In genomic region chr16:52498640-52499039, GRCh38 we compare ENCODE assay signal across 17 cellular contexts. TPM values are rescaled to one million over a fixed set of nuclear protein-coding genes. Genes with fewer than 3 reads are reported as not detected.
DNase-seq lines count a peak whose midpoint lies in the region; ATAC-seq, FAIRE-seq and TF ChIP-seq lines count a peak whose summit lies in the region.
"Had no signal": no experiment of that assay in that cellular context is flagged by ENCODE, and none has a peak within 500 bp of the region (broad histone marks: within the 10 kb centered on the region; RNA-seq: fewer than 3 reads in every experiment).

No MANE protein-coding gene starts in this region.

- TF ChIP-seq EP300 in HepG2 (IDR thresholded peaks at IDR 0.05; ENCODE audit: low read depth in 2 of 2, low read length in 2 of 2): no peak
- TF ChIP-seq EP300 in HepG2 (CRISPR knock-in tag; IDR thresholded peaks at IDR 0.05; ENCODE audit: borderline replicate concordance): no peak

- intact Hi-C loops in HepG2 (cut with micrococcal nuclease; ENCODE audit: unreplicated experiment) (no loop called here), right lobe of liver (cut with DNase I) (no loop called here), left colon (cut with DNase I, micrococcal nuclease) (no loop called here), upper lobe of right lung (cut with DNase I) (no loop called here)

- TF ChIP-seq POLR2A in HepG2 (IDR thresholded peaks at IDR 0.05; ENCODE audit: insufficient read depth in 1 of 2, low read depth in 2 of 2, low read length in 2 of 2) (no peak), right lobe of liver (IDR thresholded peaks at IDR 0.05) (no peak)

- CTCF ChIA-PET in HepG2 (lab: Yijun Ruan, JAX; ENCODE audit: low intra/inter-chr PET ratio, low total read pairs): no interaction called here

- FAIRE-seq in HepG2 (lab: Jason Lieb, UNC): no peak
- no peak for FAIRE-seq in astrocyte (lab: Jason Lieb, UNC)

- ATAC-seq in HepG2 (no peak), right lobe of liver (no peak), left colon (peak; percentile 66), upper lobe of right lung (peak; percentile 34)
- ATAC-seq: esophagus mucosa had no signal

- H2AFZ ChIP-seq in HepG2 (ENCODE audit: low read length) (no peak overlapping the region), astrocyte (ENCODE audit: low read depth, low read length) (peak overlapping the region; percentile 80)

- H3K4me1 ChIP-seq in HepG2 (ENCODE audit: insufficient read depth, low read length) (peaks cover 97% of the 10 kb centered on the region), right lobe of liver (peaks cover 0 to 42% (median 15%) of the 10 kb centered on the region in 4 donors), astrocyte (ENCODE audit: insufficient read depth, low read length) (peaks cover 2% of the 10 kb centered on the region), upper lobe of right lung (no peaks in the 10 kb centered on the region)

- H3K27ac Mint-ChIP-seq in astrocyte (ENCODE audit: unreplicated experiment): peak overlapping the region; percentile 92
- H3K27ac Mint-ChIP-seq: activated naive CD4-positive, alpha-beta T cell treated with anti-CD3 and anti-CD28 coated beads, Interleukin-2, amount 50 U/mL, for 24 hours; memory B cell had no signal

- H3K4me1 Mint-ChIP-seq in astrocyte (ENCODE audit: low read depth, unreplicated experiment): peaks cover 5% of the 10 kb centered on the region
- H3K4me1 Mint-ChIP-seq: activated naive CD4-positive, alpha-beta T cell treated with anti-CD3 and anti-CD28 coated beads, Interleukin-2, amount 50 U/mL, for 24 hours; memory B cell had no signal

- H3K36me3 Mint-ChIP-seq in astrocyte (ENCODE audit: low read depth, unreplicated experiment): no peaks in the 10 kb centered on the region
- H3K36me3 Mint-ChIP-seq: activated naive CD4-positive, alpha-beta T cell treated with anti-CD3 and anti-CD28 coated beads, Interleukin-2, amount 50 U/mL, for 24 hours; memory B cell had no signal

- H3K9ac ChIP-seq in HepG2 (ENCODE audit: insufficient read depth, low read depth, low read length) (no peak overlapping the region), astrocyte (ENCODE audit: low read length) (peak overlapping the region; percentile 30)

- H3K4me2 ChIP-seq in HepG2 (ENCODE audit: low read depth, low read length) (no peak overlapping the region), astrocyte (ENCODE audit: low read length) (peak overlapping the region; percentile 74)

- H3K27me3 ChIP-seq in HepG2 (ENCODE audit: control insufficient read depth in 1 of 2, insufficient read depth in 2 of 2, low read length in 2 of 2) (no peaks in the 10 kb centered on the region), right lobe of liver (no peaks in the 10 kb centered on the region), astrocyte (ENCODE audit: insufficient read depth, low read length) (no peaks in the 10 kb centered on the region), upper lobe of right lung (no peaks in the 10 kb centered on the region)
- H3K27me3 ChIP-seq: tibial nerve had no signal

- POLR2A ChIA-PET in HepG2 (lab: Yijun Ruan, JAX): interaction anchor here (1.0 to 3.1 kb wide), 4 partner anchors 13 to 113 kb away, joined by 4 to 32 read pairs (median 10); partner anchors contain the start of gene TOX3

- no peak for TF ChIP-seq CTCF in HepG2 (CRISPR knock-in tag; IDR thresholded peaks at IDR 0.05)
- no peak for TF ChIP-seq CTCF in right lobe of liver (IDR thresholded peaks at IDR 0.05)
- no peak for TF ChIP-seq CTCF in astrocyte (IDR thresholded peaks at IDR 0.05; ENCODE audit: insufficient read depth, low read depth, low read length)
- no peak for TF ChIP-seq CTCF in upper lobe of right lung (IDR thresholded peaks at IDR 0.05)
- TF ChIP-seq CTCF in GM13976 (IDR thresholded peaks at IDR 0.05; ENCODE audit: borderline replicate concordance, control extremely low read depth, extremely low read depth, insufficient read depth, missing control alignments): no peak

- H3K27ac ChIP-seq in HepG2 (ENCODE audit: extremely low read length, insufficient read depth, low read length) (peak overlapping the region; percentile 6), right lobe of liver (no peak overlapping the region), astrocyte (ENCODE audit: low read depth, low read length) (no peak overlapping the region), upper lobe of right lung (no peak overlapping the region)
- H3K27ac ChIP-seq: prostate gland, tibial nerve had no signal

- H3K4me3 ChIP-seq in HepG2 (replicated peaks in 1 of 3; ENCODE audit: insufficient read depth in 1 of 3, low read depth in 2 of 3, low read length in 3 of 3): no peak overlapping the region
- no peak overlapping the region for H3K4me3 ChIP-seq in right lobe of liver
- peak overlapping the region; percentile 20 for H3K4me3 ChIP-seq in astrocyte (ENCODE audit: insufficient read depth, low read depth, low read length)
- no peak overlapping the region for H3K4me3 ChIP-seq in upper lobe of right lung
- H3K4me3 ChIP-seq: prostate gland, tibial nerve had no signal

- H3K9me3 ChIP-seq in HepG2 (ENCODE audit: low read length) (no peaks in the 10 kb centered on the region), right lobe of liver (no peaks in the 10 kb centered on the region), astrocyte (ENCODE audit: insufficient read depth, low read depth, low read length) (no peaks in the 10 kb centered on the region), upper lobe of right lung (no peaks in the 10 kb centered on the region)
- H3K9me3 ChIP-seq: prostate gland, tibial nerve had no signal

- no peaks in the 10 kb centered on the region for H3K9me3 Mint-ChIP-seq in astrocyte (ENCODE audit: unreplicated experiment)
- H3K9me3 Mint-ChIP-seq: activated naive CD4-positive, alpha-beta T cell treated with anti-CD3 and anti-CD28 coated beads, Interleukin-2, amount 50 U/mL, for 24 hours had no signal

- DNase-seq in HepG2 (ENCODE audit: low spot score): no peak
- DNase-seq in right lobe of liver: no peak
- peak; percentile 8 for DNase-seq in astrocyte (ENCODE audit: low read depth)
- DNase-seq in left colon: peak; percentile 58 to 65
- no peak for DNase-seq in upper lobe of right lung
- no peak for DNase-seq in DMS79 treated with DMSO at 0.1 percent for 48 hours (lab: John Stamatoyannopoulos, UW)
- DNase-seq in GM13976 (ENCODE audit: low spot score): no peak
- DNase-seq in SKM-1 (lab: John Stamatoyannopoulos, UW; ENCODE audit: unreplicated experiment): no peak
- DNase-seq: ACHN; activated CD4-positive, CD25-positive, alpha-beta regulatory T cell; IMR-90; OCI-M1 had no signal

- TF ChIP-seq RAD21 in HepG2 (CRISPR knock-in tag; IDR thresholded peaks at IDR 0.05): no peak

- H3K36me3 ChIP-seq in HepG2 (replicated peaks in 1 of 2; ENCODE audit: control insufficient read depth in 1 of 2, insufficient read depth in 2 of 2, low read length in 2 of 2) (peaks cover 0 to 6% of the 10 kb centered on the region in 2 experiments; a peak in 2 of 5 replicates), right lobe of liver (no peaks in the 10 kb centered on the region), astrocyte (ENCODE audit: insufficient read depth, low read length) (no peaks in the 10 kb centered on the region), upper lobe of right lung (no peaks in the 10 kb centered on the region)
- H3K36me3 ChIP-seq: prostate gland, tibial nerve had no signal

- no peaks in the 10 kb centered on the region; the same call in 1 of the 2 replicates for H4K20me1 ChIP-seq in HepG2 (ENCODE audit: insufficient read depth, low read length)
- no peaks in the 10 kb centered on the region for H4K20me1 ChIP-seq in astrocyte (ENCODE audit: insufficient read depth, low read length)

- in situ Hi-C loops in HepG2 (cut with HindIII; ENCODE audit: extremely low pct_ligation_motif_present, low pct_unique_long_range_greater_than_20kb) (no loop called here), GM13976 (cut with MboI; ENCODE audit: low sequenced_read_pairs, unreplicated experiment) (no loop called here)

- H3K79me2 ChIP-seq in HepG2 (ENCODE audit: insufficient read depth, low read length) (peaks cover 96% of the 10 kb centered on the region), astrocyte (ENCODE audit: insufficient read depth, low read length) (no peaks in the 10 kb centered on the region)

- WGBS in HepG2 (ENCODE audit: low lambda C conversion rate): 94% methylated on average over 12 of the region's 12 CpGs
- 58% methylated on average over 10 of the region's 12 CpGs for WGBS in right lobe of liver (ENCODE audit: insufficient coverage, low coverage, low lambda C conversion rate, missing lambda C conversion rate)

- no peak overlapping the region for H3K4me3 Mint-ChIP-seq in astrocyte (ENCODE audit: unreplicated experiment)
- H3K4me3 Mint-ChIP-seq: activated naive CD4-positive, alpha-beta T cell treated with anti-CD3 and anti-CD28 coated beads, Interleukin-2, amount 50 U/mL, for 24 hours; memory B cell had no signal

- no TSS peak for BruUV-seq in HepG2 (replicated peaks; lab: Mats Ljungman, UMichigan)

- no peaks in the 10 kb centered on the region for H3K27me3 Mint-ChIP-seq in astrocyte (ENCODE audit: low read depth, unreplicated experiment)
- H3K27me3 Mint-ChIP-seq: memory B cell had no signal

RNA-seq across cellular contexts. Expression of gene TOX3, which starts 48.3 kb away (rescaled TPM):
- total RNA-seq in HepG2 (2016; rRNA removed; fragmentation: Illumina TruSeq; extraction: Trizol) (12.1 and 14.5 TPM in 2 replicates), right lobe of liver (1 to 10 TPM in 5 of 6 experiments, under 1 TPM in 1; 0.92 to 5.8 (median 3.6) TPM), astrocyte (1.9 and 2.3 TPM in 2 replicates), left colon (10 to 100 TPM; 47.8 to 51.7 TPM), upper lobe of right lung (3.7 TPM)
- total RNA-seq in HepG2 (2016; cell fraction: cytosol; rRNA removed; fragmentation: Illumina TruSeq; extraction: Trizol; ENCODE audit: low read depth): 19.7 and 21.7 TPM in 2 replicates
- 11.6 and 15.0 TPM in 2 replicates for total RNA-seq in HepG2 (2016; cell fraction: insoluble cytoplasmic fraction; rRNA removed; fragmentation: Illumina TruSeq; extraction: Trizol)
- total RNA-seq in HepG2 (2016; cell fraction: membrane; rRNA removed; fragmentation: Illumina TruSeq; extraction: Trizol): 14.2 and 14.5 TPM in 2 replicates
- 17.7 and 24.3 TPM in 2 replicates for total RNA-seq in HepG2 (2016; cell fraction: nucleus; rRNA removed; fragmentation: Illumina TruSeq; extraction: Trizol)
- 95.6 and 98.6 TPM in 2 replicates for polyA plus RNA-seq in HepG2 (2011; rRNA removed)
- polyA plus RNA-seq in HepG2 (2011; cell fraction: cytosol; rRNA removed): 53.0 and 61.5 TPM in 2 replicates
- polyA plus RNA-seq in HepG2 (2011; cell fraction: nucleus; rRNA removed): 59.3 and 60.8 TPM in 2 replicates
- 60.3 and 93.0 TPM in 2 replicates for polyA plus RNA-seq in HepG2 (2012)
- 4.5 and 4.7 TPM in 2 replicates for polyA plus RNA-seq in HepG2 (2016; cell fraction: cytosol; fragmentation: Illumina TruSeq; extraction: Trizol; ENCODE audit: low read depth)
- polyA plus RNA-seq in HepG2 (2016; cell fraction: insoluble cytoplasmic fraction; fragmentation: Illumina TruSeq; extraction: Trizol; ENCODE audit: low read depth): 36.1 and 46.4 TPM in 2 replicates
- 16.2 and 16.6 TPM in 2 replicates for polyA plus RNA-seq in HepG2 (2016; cell fraction: membrane; fragmentation: Illumina TruSeq; extraction: Trizol; ENCODE audit: low read depth)
- polyA plus RNA-seq in HepG2 (2016; cell fraction: nucleus; fragmentation: Illumina TruSeq; extraction: Trizol; ENCODE audit: insufficient read depth, low read depth): 26.4 and 30.3 TPM in 2 replicates
- 0.42 and 283 TPM in 2 replicates for polyA minus RNA-seq in HepG2 (2011; rRNA and poly(A)+ RNA removed; ENCODE audit: low replicate concordance)
- 65.9 and 72.3 TPM in 2 replicates for polyA minus RNA-seq in HepG2 (2011; cell fraction: cytosol; rRNA and poly(A)+ RNA removed)
- polyA minus RNA-seq in HepG2 (2011; cell fraction: nucleus; rRNA and poly(A)+ RNA removed): 122 and 148 TPM in 2 replicates
- total RNA-seq: IMR-90 had no signal
- polyA plus RNA-seq: IMR-90 had no signal

Comparison
In these comparisons a context has a peak if more than half of its experiments do, and no peak if none do; other contexts are left out.
1. ATAC-seq: peak in left colon (single experiment) and upper lobe of right lung (single experiment); none in HepG2 (single experiment) and right lobe of liver (0 of 4).
2. DNase-seq: peak in astrocyte (single experiment) and left colon (2 of 2); none in HepG2 (single experiment), right lobe of liver (0 of 3), upper lobe of right lung (single experiment), DMS79 treated with DMSO at 0.1 percent for 48 hours (single experiment), GM13976 (single experiment) and SKM-1 (single experiment).